ENCODE assay signal across 8 cellular contexts in genomic region chr2:165874445-165875039, GRCh38.
DNase-seq lines count a peak whose midpoint lies in the region; ATAC-seq, FAIRE-seq and TF ChIP-seq lines count a peak whose summit lies in the region.

No MANE protein-coding gene starts in this region.

- H3K4me3 Mint-ChIP-seq in activated CD4-positive, alpha-beta T cell treated with anti-CD3 and anti-CD28 coated beads, Interleukin-2, amount 10 ng/mL, durations not matched to agents 24 days and 14 days, result no peak overlapping the region

- ATAC-seq in GM21723 (IDR thresholded peaks at IDR 0.05; ENCODE audit: unreplicated experiment) (peak; percentile 89), thoracic aorta (ENCODE audit: insufficient number of reproducible peaks, low FRiP score, low read depth) (no peak)

- intact Hi-C loops in activated CD4-positive, alpha-beta T cell treated with anti-CD3 and anti-CD28 coated beads, Interleukin-2, amount 10 ng/mL, durations not matched to agents 24 days and 14 days (cut with micrococcal nuclease), result loop anchor here (1.0 to 10.0 kb wide), 3 partner anchors 250 to 860 kb away; partner anchors contain the start of gene SCN1A
- intact Hi-C loops in kidney (cut with DNase I), result no loop called here

- TF ChIP-seq CTCF in brain microvascular endothelial cell (IDR thresholded peaks at IDR 0.05; ENCODE audit: low read depth, low read length, missing control alignments) (peak; percentile 52), kidney (IDR thresholded peaks at IDR 0.05; ENCODE audit: borderline replicate concordance, extremely low read depth, insufficient read depth) (peak; percentile 72), thoracic aorta (IDR thresholded peaks at IDR 0.05) (peak; percentile 46)

- no peaks in the 10 kb centered on the region for H3K9me3 Mint-ChIP-seq in activated CD4-positive, alpha-beta T cell treated with anti-CD3 and anti-CD28 coated beads, Interleukin-2, amount 10 ng/mL, durations not matched to agents 24 days and 14 days

- peaks cover 6% of the 10 kb centered on the region for H3K36me3 Mint-ChIP-seq in activated CD4-positive, alpha-beta T cell treated with anti-CD3 and anti-CD28 coated beads, Interleukin-2, amount 10 ng/mL, durations not matched to agents 24 days and 14 days (ENCODE audit: low read depth)

- no peaks in the 10 kb centered on the region for H3K27me3 ChIP-seq in HUES48 (ENCODE audit: control insufficient read depth, insufficient read depth, low read length)
- no peaks in the 10 kb centered on the region for H3K27me3 ChIP-seq in brain microvascular endothelial cell (replicated peaks)
- H3K27me3 ChIP-seq in thoracic aorta (replicated peaks; ENCODE audit: insufficient read depth), result no peaks in the 10 kb centered on the region

- H3K4me1 Mint-ChIP-seq in activated CD4-positive, alpha-beta T cell treated with anti-CD3 and anti-CD28 coated beads, Interleukin-2, amount 10 ng/mL, durations not matched to agents 24 days and 14 days, result peaks cover 18% of the 10 kb centered on the region

- peak overlapping the region; percentile 15 for H3K27ac ChIP-seq in HUES48 (ENCODE audit: low read depth, low read length)
- H3K27ac ChIP-seq in brain microvascular endothelial cell, result no peak overlapping the region
- no peak overlapping the region for H3K27ac ChIP-seq in kidney (ENCODE audit: low read depth in 2 of 2, low read length in 2 of 2)
- no peak overlapping the region for H3K27ac ChIP-seq in thoracic aorta

- H3K36me3 ChIP-seq in HUES48 (ENCODE audit: control insufficient read depth, insufficient read depth, low read length), result peaks cover 20% of the 10 kb centered on the region
- no peaks in the 10 kb centered on the region for H3K36me3 ChIP-seq in brain microvascular endothelial cell (replicated peaks)
- H3K36me3 ChIP-seq in kidney (ENCODE audit: control insufficient read depth in 1 of 2, insufficient read depth in 2 of 2, low read length in 2 of 2), result peaks cover 3 to 6% of the 10 kb centered on the region in 2 donors
- H3K36me3 ChIP-seq in thoracic aorta, result peaks cover 6% of the 10 kb centered on the region

- no peaks in the 10 kb centered on the region for H3K9me3 ChIP-seq in HUES48 (ENCODE audit: control insufficient read depth, insufficient read depth, low read length)
- no peaks in the 10 kb centered on the region for H3K9me3 ChIP-seq in kidney (ENCODE audit: control insufficient read depth in 1 of 2, low read length in 2 of 2)
- H3K9me3 ChIP-seq in thoracic aorta, result no peaks in the 10 kb centered on the region

- in situ Hi-C loops in brain microvascular endothelial cell (cut with HindIII; ENCODE audit: low pct_ligation_motif_present, low sequenced_read_pairs), result no loop called here

- peak; percentile 76 for DNase-seq in activated CD4-positive, alpha-beta T cell treated with anti-CD3 and anti-CD28 coated beads, Interleukin-2, amount 10 ng/mL, durations not matched to agents 24 days and 14 days
- DNase-seq in activated CD4-positive, alpha-beta T cell treated with anti-CD3 and anti-CD28 coated beads for 48 hours, result no peak
- DNase-seq in NOMO-1 (lab: John Stamatoyannopoulos, UW; ENCODE audit: unreplicated experiment in 2 of 2) (peak; percentile 9 to 87), brain microvascular endothelial cell (peak; percentile 61), kidney (no peak), thoracic aorta (ENCODE audit: low spot score) (no peak)

- H3K4me3 ChIP-seq in HUES48 (ENCODE audit: low read depth, low read length) (no peak overlapping the region), brain microvascular endothelial cell (ENCODE audit: low read depth, low read length) (no peak overlapping the region), kidney (ENCODE audit: low read length in 2 of 2) (no peak overlapping the region), thoracic aorta (peak overlapping the region; percentile 10)

- FAIRE-seq in kidney (lab: Jason Lieb, UNC), result peak; percentile 97

- H3K4me1 ChIP-seq in HUES48 (ENCODE audit: control insufficient read depth, insufficient read depth, low read length) (no peaks in the 10 kb centered on the region), kidney (ENCODE audit: control insufficient read depth in 1 of 2, insufficient read depth in 1 of 2, low read depth in 1 of 2, low read length in 2 of 2) (peaks cover 0 to 3% of the 10 kb centered on the region in 2 donors), thoracic aorta (ENCODE audit: control insufficient read depth in 1 of 2, low read depth in 2 of 2) (no peaks in the 10 kb centered on the region)

- H3K27ac Mint-ChIP-seq in activated CD4-positive, alpha-beta T cell treated with anti-CD3 and anti-CD28 coated beads, Interleukin-2, amount 10 ng/mL, durations not matched to agents 24 days and 14 days, result no peak overlapping the region

- H3K9ac ChIP-seq in HUES48 (ENCODE audit: low read depth, low read length), result no peak overlapping the region
- no peak overlapping the region for H3K9ac ChIP-seq in kidney (ENCODE audit: low read length in 2 of 2)

- no peaks in the 10 kb centered on the region for H3K27me3 Mint-ChIP-seq in activated CD4-positive, alpha-beta T cell treated with anti-CD3 and anti-CD28 coated beads, Interleukin-2, amount 10 ng/mL, durations not matched to agents 24 days and 14 days

Comparison
In these comparisons a context has a peak if more than half of its experiments do, and no peak if none do; other contexts are left out.
1. DNase-seq: peak in activated CD4-positive, alpha-beta T cell treated with anti-CD3 and anti-CD28 coated beads, Interleukin-2, amount 10 ng/mL, durations not matched to agents 24 days and 14 days (single experiment), NOMO-1 (2 of 2) and brain microvascular endothelial cell (single experiment); none in activated CD4-positive, alpha-beta T cell treated with anti-CD3 and anti-CD28 coated beads for 48 hours (single experiment), kidney (single experiment) and thoracic aorta (single experiment).
2. Peak in every context shown above with its lines, with median percentiles within 50 percentile points of each other: CTCF ChIP-seq.